Comparison of ENCODE assay signal across 15 cellular contexts in genomic region chr7:102220929-102221850, GRCh38.
DNase-seq lines count a peak whose midpoint lies in the region; ATAC-seq, FAIRE-seq and TF ChIP-seq lines count a peak whose summit lies in the region.
"Had no signal": no experiment of that assay in that cellular context is flagged by ENCODE, and none has a peak within 500 bp of the region (broad histone marks: within the 10 kb centered on the region; RNA-seq: fewer than 3 reads in every experiment).

No MANE protein-coding gene starts in this region.

- H3K27me3 ChIP-seq in SK-N-SH (ENCODE audit: insufficient read depth) (no peaks in the 10 kb centered on the region), fibroblast of lung (ENCODE audit: control insufficient read depth, insufficient read depth, low read length) (no peaks in the 10 kb centered on the region)
- H3K27me3 ChIP-seq: BLaER1 treated with 17β-estradiol and CSF1 and Interleukin-3, amounts not matched to agents 10 nM and 100 nM; cardiac muscle cell; testis had no signal

- peak in 1 of 2 experiments; percentile 62; a peak in 2 of 4 replicates for TF ChIP-seq EP300 in SK-N-SH (IDR thresholded peaks at IDR 0.05; ENCODE audit: borderline replicate concordance in 1 of 2, low read depth in 1 of 2, low read length in 1 of 2)

- H3K79me2 ChIP-seq in SK-N-SH (ENCODE audit: insufficient read depth) (no peaks in the 10 kb centered on the region), fibroblast of lung (ENCODE audit: control insufficient read depth, insufficient read depth, low read length) (no peaks in the 10 kb centered on the region)

- H3K27ac Mint-ChIP-seq in osteocyte (ENCODE audit: unreplicated experiment) = peak overlapping the region; percentile 72

- H3K4me3 Mint-ChIP-seq in osteocyte (ENCODE audit: unreplicated experiment) = no peak overlapping the region

- H3K4me1 ChIP-seq in SK-N-SH (ENCODE audit: control insufficient read depth in 1 of 2, insufficient read depth in 2 of 2, low read depth in 1 of 2, low read length in 1 of 2) (peaks cover 18 to 23% of the 10 kb centered on the region in 2 experiments; a peak in 3 of 4 replicates), fibroblast of lung (ENCODE audit: control insufficient read depth, extremely low read depth, insufficient read depth, low read length) (no peaks in the 10 kb centered on the region)
- H3K4me1 ChIP-seq: prostate gland, testis had no signal

- H3K4me2 ChIP-seq in SK-N-SH (peak overlapping the region; percentile 80), fibroblast of lung (ENCODE audit: extremely low read depth, insufficient read depth, low read length) (no peak overlapping the region)
- H3K4me2 ChIP-seq: BLaER1 treated with 17β-estradiol and CSF1 and Interleukin-3, amounts not matched to agents 10 nM and 100 nM had no signal

- peaks cover 0 to 3% of the 10 kb centered on the region in 2 experiments for H3K36me3 ChIP-seq in SK-N-SH (replicated peaks in 1 of 2; ENCODE audit: control insufficient read depth in 1 of 2, insufficient read depth in 2 of 2, low read length in 1 of 2)
- H3K36me3 ChIP-seq in fibroblast of lung (ENCODE audit: control insufficient read depth, insufficient read depth, low read length) = no peaks in the 10 kb centered on the region
- H3K36me3 ChIP-seq: cardiac muscle cell, prostate gland had no signal

- POLR2A ChIA-PET in SK-N-SH (lab: Yijun Ruan, JAX) (no interaction called here), HEK293T (lab: Yijun Ruan, JAX) (no interaction called here)

- no peak for TF ChIP-seq POLR2A in H54 (IDR thresholded peaks at IDR 0.05; ENCODE audit: low read depth, low read length)

- H3K4me3 ChIP-seq in SK-N-SH (ENCODE audit: low read depth in 2 of 2, low read length in 1 of 2) (peak overlapping the region in 1 of 2 experiments; percentile 55; a peak in 2 of 4 replicates), fibroblast of lung (replicated peaks in 1 of 4; ENCODE audit: control extremely low read depth in 1 of 4, insufficient read depth in 1 of 4, low read depth in 3 of 4, low read length in 4 of 4) (peak overlapping the region in 1 of 4 experiments; percentile 7)
- H3K4me3 ChIP-seq: BLaER1 treated with 17β-estradiol and CSF1 and Interleukin-3, amounts not matched to agents 10 nM and 100 nM; cardiac muscle cell; prostate gland; testis had no signal

- FAIRE-seq in H54 (lab: Jason Lieb, UNC) = no peak

- DNase-seq in H54 (ENCODE audit: insufficient read length, low spot score) (peak; percentile 47), SK-N-SH (no peak), fibroblast of lung (ENCODE audit: low read depth in 2 of 2) (peak; percentile 41 to 82), osteocyte (ENCODE audit: extremely low spot score, unreplicated experiment) (no peak), NCI-H524 treated with DMSO at 0.1 percent for 48 hours (lab: John Stamatoyannopoulos, UW) (no peak), HEK293T (ENCODE audit: extremely low spot score) (no peak)
- DNase-seq: activated gamma-delta T cell, left cardiac atrium, NCI-H1048, testis had no signal

- H3K36me3 Mint-ChIP-seq in osteocyte (ENCODE audit: unreplicated experiment) = peaks cover 3% of the 10 kb centered on the region

- H3K27me3 Mint-ChIP-seq in osteocyte (ENCODE audit: unreplicated experiment) = no peaks in the 10 kb centered on the region

- peaks cover 17% of the 10 kb centered on the region for H3F3A ChIP-seq in SK-N-SH (replicated peaks; ENCODE audit: insufficient read depth)

- no peak for TF ChIP-seq CTCF in SK-N-SH (IDR thresholded peaks at IDR 0.05)
- TF ChIP-seq CTCF in fibroblast of lung (conservative IDR thresholded peaks at IDR 0.05 in 1 of 2, IDR thresholded peaks at IDR 0.05 in 1 of 2; ENCODE audit: low read depth in 1 of 2, low read length in 2 of 2) = no peak
- no peak for TF ChIP-seq CTCF in osteocyte (IDR thresholded peaks at IDR 0.05)

- no peaks in the 10 kb centered on the region for H3K9me2 ChIP-seq in SK-N-SH

- H3K4me1 Mint-ChIP-seq in osteocyte (ENCODE audit: unreplicated experiment) = peaks cover 13% of the 10 kb centered on the region

- peak overlapping the region; percentile 54; the same call in 1 of the 2 replicates for H3K9ac ChIP-seq in SK-N-SH
- no peak overlapping the region for H3K9ac ChIP-seq in fibroblast of lung (ENCODE audit: insufficient read depth, low read length)
- H3K9ac ChIP-seq: BLaER1 treated with 17β-estradiol and CSF1 and Interleukin-3, amounts not matched to agents 10 nM and 100 nM had no signal

- CTCF ChIA-PET in SK-N-SH (lab: Yijun Ruan, JAX) = interaction anchor here (0.6 to 1.7 kb wide), 3 partner anchors 26 to 52 kb away, joined by 4 to 5 read pairs (median 4); no protein-coding TSS in a partner anchor
- CTCF ChIA-PET in HEK293T (lab: Yijun Ruan, JAX) = no interaction called here

- no peaks in the 10 kb centered on the region for H3K9me3 ChIP-seq in SK-N-SH
- H3K9me3 ChIP-seq in fibroblast of lung (ENCODE audit: control insufficient read depth, insufficient read depth, low read depth, low read length) = no peaks in the 10 kb centered on the region
- H3K9me3 ChIP-seq: BLaER1 treated with 17β-estradiol and CSF1 and Interleukin-3, amounts not matched to agents 10 nM and 100 nM; prostate gland; testis had no signal

- peak overlapping the region; percentile 2 to 86; a peak in 3 of 4 replicates for H3K27ac ChIP-seq in SK-N-SH (ENCODE audit: low read depth in 2 of 2, low read length in 1 of 2)
- no peak overlapping the region for H3K27ac ChIP-seq in fibroblast of lung (ENCODE audit: insufficient read depth, low read length)
- H3K27ac ChIP-seq: BLaER1 treated with 17β-estradiol and CSF1 and Interleukin-3, amounts not matched to agents 10 nM and 100 nM; cardiac muscle cell; prostate gland; testis had no signal

- no peak overlapping the region for H2AFZ ChIP-seq in SK-N-SH (ENCODE audit: low read depth)
- H2AFZ ChIP-seq in fibroblast of lung (ENCODE audit: low read length) = no peak overlapping the region

- ATAC-seq in HG03571 (IDR thresholded peaks at IDR 0.05; ENCODE audit: unreplicated experiment) = no peak
- ATAC-seq in GM18858 (IDR thresholded peaks at IDR 0.05; ENCODE audit: unreplicated experiment) = no peak

- no peak for TF ChIP-seq RAD21 in SK-N-SH (IDR thresholded peaks at IDR 0.05; ENCODE audit: low read length)

- H4K20me1 ChIP-seq in SK-N-SH (ENCODE audit: insufficient read depth) = no peaks in the 10 kb centered on the region
- no peaks in the 10 kb centered on the region for H4K20me1 ChIP-seq in fibroblast of lung (ENCODE audit: control insufficient read depth, extremely low read depth, insufficient read depth, low read length)

- WGBS in SK-N-SH (ENCODE audit: low lambda C conversion rate) = 50% methylated on average over 21 of the region's 21 CpGs

- no peaks in the 10 kb centered on the region for H3K9me3 Mint-ChIP-seq in osteocyte (ENCODE audit: unreplicated experiment)

TF ChIP-seq in SK-N-SH, 30 proteins besides CTCF, POLR2A, EP300 and RAD21 (continues in another document):
- peak; percentile 83 for TF ChIP-seq TEAD4 (IDR thresholded peaks at IDR 0.05; ENCODE audit: borderline replicate concordance, insufficient read depth)
- TF ChIP-seq SIN3A (IDR thresholded peaks at IDR 0.05; ENCODE audit: borderline replicate concordance, low read depth, low read length) = peak; percentile 50; the same call in 1 of the 2 replicates
- TF ChIP-seq FOSL2 (IDR thresholded peaks at IDR 0.05; ENCODE audit: borderline replicate concordance, low read depth) = peak; percentile 83; the same call in 1 of the 2 replicates
- peak; percentile 94 for TF ChIP-seq NFIC (IDR thresholded peaks at IDR 0.05; ENCODE audit: borderline replicate concordance)
- no peak for TF ChIP-seq RFX5 (IDR thresholded peaks at IDR 0.05; ENCODE audit: low read length)
- TF ChIP-seq GATA2 (CRISPR knock-in tag; IDR thresholded peaks at IDR 0.05) = no peak
- TF ChIP-seq MAX (IDR thresholded peaks at IDR 0.05; ENCODE audit: low read depth) = peak; percentile 71; the same call in 1 of the 2 replicates
- peak; percentile 77 for TF ChIP-seq TCF12 (IDR thresholded peaks at IDR 0.05)

TF ChIP-seq in HEK293T, 16 proteins besides CTCF, POLR2A, EP300 and RAD21:
- no peak for TF ChIP-seq SUZ12 (IDR thresholded peaks at IDR 0.05)
- TF ChIP-seq FOXA1 (IDR thresholded peaks at IDR 0.05) = no peak
- no peak for TF ChIP-seq HDGF (IDR thresholded peaks at IDR 0.05; ENCODE audit: borderline replicate concordance)
- no peak for TF ChIP-seq L3MBTL2 (conservative IDR thresholded peaks at IDR 0.05)
- no peak for TF ChIP-seq SP1 (IDR thresholded peaks at IDR 0.05)
- TF ChIP-seq FOXM1 (IDR thresholded peaks at IDR 0.05; ENCODE audit: borderline replicate concordance) = no peak
- TF ChIP-seq ZNF384 (IDR thresholded peaks at IDR 0.05) = no peak
- TF ChIP-seq PKNOX1 (IDR thresholded peaks at IDR 0.05) = no peak
- no peak for TF ChIP-seq TARDBP (IDR thresholded peaks at IDR 0.05)
- TF ChIP-seq LEF1 (IDR thresholded peaks at IDR 0.05; ENCODE audit: borderline replicate concordance) = no peak
- no peak for TF ChIP-seq ARNT (IDR thresholded peaks at IDR 0.05)
- TF ChIP-seq FOXK2 (IDR thresholded peaks at IDR 0.05) = no peak
- no peak for TF ChIP-seq CTBP1 (IDR thresholded peaks at IDR 0.05; ENCODE audit: borderline replicate concordance)
- no peak for TF ChIP-seq NFRKB (IDR thresholded peaks at IDR 0.05)
- TF ChIP-seq BHLHE40 (IDR thresholded peaks at IDR 0.05; ENCODE audit: borderline replicate concordance) = no peak
- no peak for TF ChIP-seq ELF4 (IDR thresholded peaks at IDR 0.05)

Comparison
In these comparisons a context has a peak if more than half of its experiments do, and no peak if none do; other contexts are left out.
1. DNase-seq: peak in H54 (single experiment) and fibroblast of lung (2 of 2); none in SK-N-SH (single experiment), osteocyte (single experiment), NCI-H524 treated with DMSO at 0.1 percent for 48 hours (single experiment) and HEK293T (single experiment).